Comparison of ENCODE assay signal across 8 cellular contexts in genomic region chr6:13012977-13013680, GRCh38.
DNase-seq lines count a peak whose midpoint lies in the region; ATAC-seq lines count a peak whose summit lies in the region.

No MANE protein-coding gene starts in this region.

- DNase-seq in T-helper 1 cell: no peak
- DNase-seq in adipocyte (ENCODE audit: low read depth): no peak
- peak in 1 of 3 donors; percentile 2 for DNase-seq in immature natural killer cell
- DNase-seq in stimulated activated CD8-positive, alpha-beta memory T cell treated with anti-CD3 and anti-CD28 coated beads, Interleukin-4, amount 100 ng/mL, for 48 hours: peak; percentile 24

- no peaks in the 10 kb centered on the region for H3K9me3 ChIP-seq in adipocyte (ENCODE audit: control insufficient read depth, low read length)

- peaks cover 28% of the 10 kb centered on the region for H3K27me3 ChIP-seq in adipocyte (replicated peaks; ENCODE audit: control insufficient read depth, insufficient read depth, low read length)

- H3K4me1 ChIP-seq in adipocyte (ENCODE audit: control insufficient read depth, insufficient read depth, low read length): peaks cover 15% of the 10 kb centered on the region

- H3K9ac ChIP-seq in adipocyte (ENCODE audit: low read length): no peak overlapping the region

- H3K27ac Mint-ChIP-seq in T-helper 1 cell treated with Interleukin-12 subunit alpha and Interleukin-12 subunit beta and Interleukin-4 antibody, amounts not matched to agents 30 μg/mL and 1 μg/mL, for 36 hours: no peak overlapping the region
- H3K27ac Mint-ChIP-seq in immature natural killer cell: no peak overlapping the region

- peak overlapping the region; percentile 77 for H3K4me3 ChIP-seq in adipocyte (ENCODE audit: low read length)

- no peaks in the 10 kb centered on the region for H3K36me3 ChIP-seq in adipocyte (ENCODE audit: control insufficient read depth, insufficient read depth, low read length, severe bottlenecking)

- peaks cover 60% of the 10 kb centered on the region for H3K27me3 Mint-ChIP-seq in T-helper 1 cell treated with Interleukin-12 subunit alpha and Interleukin-12 subunit beta and Interleukin-4 antibody, amounts not matched to agents 30 μg/mL and 1 μg/mL, for 36 hours (ENCODE audit: low read depth)
- H3K27me3 Mint-ChIP-seq in immature natural killer cell (ENCODE audit: low read depth in 3 of 3): peaks cover 17 to 33% (median 23%) of the 10 kb centered on the region in 3 donors

- H3K9me3 Mint-ChIP-seq in T-helper 1 cell treated with Interleukin-12 subunit alpha and Interleukin-12 subunit beta and Interleukin-4 antibody, amounts not matched to agents 30 μg/mL and 1 μg/mL, for 36 hours: no peaks in the 10 kb centered on the region
- H3K9me3 Mint-ChIP-seq in immature natural killer cell: peaks cover 0 to 1% (median 0%) of the 10 kb centered on the region in 6 donors

- H3K4me3 Mint-ChIP-seq in T-helper 1 cell treated with Interleukin-12 subunit alpha and Interleukin-12 subunit beta and Interleukin-4 antibody, amounts not matched to agents 30 μg/mL and 1 μg/mL, for 36 hours: peak overlapping the region; percentile 69
- H3K4me3 Mint-ChIP-seq in immature natural killer cell: peak overlapping the region; percentile 64 to 78 (median 71)

- H3K36me3 Mint-ChIP-seq in T-helper 1 cell treated with Interleukin-12 subunit alpha and Interleukin-12 subunit beta and Interleukin-4 antibody, amounts not matched to agents 30 μg/mL and 1 μg/mL, for 36 hours (ENCODE audit: low read depth): no peaks in the 10 kb centered on the region
- H3K36me3 Mint-ChIP-seq in immature natural killer cell: no peaks in the 10 kb centered on the region

- peaks cover 5% of the 10 kb centered on the region for H3K4me1 Mint-ChIP-seq in T-helper 1 cell treated with Interleukin-12 subunit alpha and Interleukin-12 subunit beta and Interleukin-4 antibody, amounts not matched to agents 30 μg/mL and 1 μg/mL, for 36 hours (ENCODE audit: low read depth)
- peaks cover 6 to 10% of the 10 kb centered on the region in 2 donors for H3K4me1 Mint-ChIP-seq in immature natural killer cell

- ATAC-seq in GM18868 (IDR thresholded peaks at IDR 0.05; ENCODE audit: unreplicated experiment) (no peak), GM21529 (IDR thresholded peaks at IDR 0.05; ENCODE audit: unreplicated experiment) (no peak), HG03039 (IDR thresholded peaks at IDR 0.05; ENCODE audit: unreplicated experiment) (no peak)
